In the genomic region with DNA sequence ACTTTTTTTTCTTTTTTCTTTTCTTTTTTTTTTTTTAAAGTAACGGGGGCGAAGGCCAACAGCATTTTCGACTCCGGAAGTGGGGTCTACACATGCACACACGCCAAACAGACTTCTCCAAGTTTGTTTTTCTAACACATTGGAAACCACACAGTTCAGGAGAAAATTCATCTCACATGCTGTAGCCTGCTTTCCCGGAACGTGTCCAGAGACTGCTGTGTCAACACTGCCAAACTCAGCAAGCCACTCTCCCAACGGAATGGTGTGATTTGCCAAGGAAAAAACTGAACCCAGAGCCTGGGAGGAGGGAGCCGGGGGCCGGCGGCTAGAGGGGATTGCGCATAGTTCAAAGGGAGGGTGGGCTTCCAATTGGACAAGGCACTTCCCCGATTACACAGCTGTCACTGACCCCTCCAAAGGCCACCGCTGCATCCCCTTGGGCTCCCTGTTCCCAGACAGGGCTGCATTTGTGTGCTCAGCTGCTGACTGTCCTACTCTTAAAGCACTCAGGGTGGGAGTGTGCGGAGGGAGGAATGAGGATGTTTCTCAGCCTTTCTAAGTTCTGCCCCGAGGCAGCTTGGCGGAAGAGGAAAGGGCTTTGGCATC, we compare ENCODE assay signal across 8 cellular contexts.
DNase-seq lines count a peak whose midpoint lies in the region; FAIRE-seq and TF ChIP-seq lines count a peak whose summit lies in the region.

No MANE protein-coding gene starts in this region.

- no peak for FAIRE-seq in D721Med (lab: Jason Lieb, UNC)

- H3K4me3 ChIP-seq in mesenchymal stem cell (ENCODE audit: insufficient read depth in 1 of 2, low read depth in 1 of 2, low read length in 2 of 2) = peak overlapping the region in 1 of 2 experiments; percentile 61
- H3K4me3 ChIP-seq in thyroid gland (replicated peaks in 1 of 3) = no peak overlapping the region

- H3K27ac ChIP-seq in mesenchymal stem cell (ENCODE audit: low read length, poor library complexity, severe bottlenecking) = peak overlapping the region; percentile 24
- peak overlapping the region; percentile 61 to 67 (median 66) for H3K27ac ChIP-seq in thyroid gland

- TF ChIP-seq CTCF in thyroid gland (IDR thresholded peaks at IDR 0.05) (no peak), D721Med (IDR thresholded peaks at IDR 0.05; ENCODE audit: insufficient read depth, missing control alignments) (no peak)

- H3K9me3 ChIP-seq in mesenchymal stem cell (ENCODE audit: control insufficient read depth, low read length) (no peaks in the 10 kb centered on the region), thyroid gland (no peaks in the 10 kb centered on the region)

- H3K4me1 ChIP-seq in mesenchymal stem cell (ENCODE audit: control insufficient read depth, insufficient read depth, low read depth, low read length) = peaks cover 7% of the 10 kb centered on the region
- H3K4me1 ChIP-seq in thyroid gland = peaks cover 8 to 22% of the 10 kb centered on the region in 2 donors

- H4K8ac ChIP-seq in mesenchymal stem cell (ENCODE audit: low read length) = no peak overlapping the region

- no peak overlapping the region for H2BK15ac ChIP-seq in mesenchymal stem cell (ENCODE audit: low read depth, poor library complexity, severe bottlenecking)

- H2BK120ac ChIP-seq in mesenchymal stem cell (ENCODE audit: low read depth, low read length) = no peak overlapping the region

- H3K36me3 ChIP-seq in mesenchymal stem cell (ENCODE audit: control insufficient read depth in 1 of 2, insufficient read depth in 2 of 2, low read depth in 1 of 2, low read length in 2 of 2) (peaks cover 0 to 7% of the 10 kb centered on the region in 2 experiments), thyroid gland (no peaks in the 10 kb centered on the region)

- DNase-seq in NCI-H345 (lab: John Stamatoyannopoulos, UW) (peak; percentile 34), epidermal melanocyte (ENCODE audit: insufficient read length, low spot score) (peak; percentile 44), mesenchymal stem cell (no peak), thyroid gland (peak; percentile 37 to 40), D721Med (ENCODE audit: insufficient read length, low spot score) (no peak), SIG-M5 treated with dmso at 0.1 percent for 504 hours (lab: John Stamatoyannopoulos, UW; ENCODE audit: unreplicated experiment) (no peak), T-helper 9 cell (no peak), NCI-H2107 treated with DMSO at 0.1 percent for 48 hours (lab: John Stamatoyannopoulos, UW; ENCODE audit: unreplicated experiment) (no peak)

- no peak overlapping the region for H3K23ac ChIP-seq in mesenchymal stem cell (ENCODE audit: low read length in 2 of 2)

- H3K9ac ChIP-seq in mesenchymal stem cell (ENCODE audit: low read length) = peak overlapping the region; percentile 77

- no peak overlapping the region for H3K4me2 ChIP-seq in mesenchymal stem cell (ENCODE audit: low read length, poor library complexity, severe bottlenecking)

- no peak overlapping the region for H3K14ac ChIP-seq in mesenchymal stem cell (ENCODE audit: low read length in 2 of 2)

- H4K91ac ChIP-seq in mesenchymal stem cell (ENCODE audit: low read length) = no peak overlapping the region

- no peak for TF ChIP-seq POLR2A in thyroid gland (IDR thresholded peaks at IDR 0.05)

- no peak overlapping the region for H2BK5ac ChIP-seq in mesenchymal stem cell (ENCODE audit: low read depth, low read length, poor library complexity, severe bottlenecking)

- H3K18ac ChIP-seq in mesenchymal stem cell (ENCODE audit: low read depth in 1 of 2, low read length in 2 of 2) = no peak overlapping the region

- H2AFZ ChIP-seq in mesenchymal stem cell (ENCODE audit: low read depth, low read length) = no peak overlapping the region

- H2AK5ac ChIP-seq in mesenchymal stem cell (ENCODE audit: low read length, severe bottlenecking) = no peak overlapping the region

- H3K27me3 ChIP-seq in mesenchymal stem cell (ENCODE audit: control insufficient read depth in 1 of 2, insufficient read depth in 1 of 2, low read length in 2 of 2) (peaks cover 0 to 5% of the 10 kb centered on the region in 2 experiments), thyroid gland (no peaks in the 10 kb centered on the region)

- no peak overlapping the region for H3K4ac ChIP-seq in mesenchymal stem cell (ENCODE audit: low read depth in 1 of 2, low read length in 2 of 2)

- no peaks in the 10 kb centered on the region for H3K79me1 ChIP-seq in mesenchymal stem cell (replicated peaks; ENCODE audit: low read length, poor library complexity, severe bottlenecking)

- no peak overlapping the region for H2BK12ac ChIP-seq in mesenchymal stem cell (ENCODE audit: low read length in 2 of 2)

- intact Hi-C loops in thyroid gland (cut with DNase I) = no loop called here

- WGBS in mesenchymal stem cell = 74% methylated on average over 17 of the region's 17 CpGs
- 28 to 38% methylated on average over 17 of the region's 17 CpGs for WGBS in thyroid gland, 2 donors

Comparison
In these comparisons a context has a peak if more than half of its experiments do, and no peak if none do; other contexts are left out.
1. DNase-seq: peak in NCI-H345 (single experiment), epidermal melanocyte (single experiment) and thyroid gland (2 of 2); none in mesenchymal stem cell (single experiment), D721Med (single experiment), SIG-M5 treated with dmso at 0.1 percent for 504 hours (single experiment), T-helper 9 cell (single experiment) and NCI-H2107 treated with DMSO at 0.1 percent for 48 hours (single experiment).